In genomic region chr1:204466416-204467405, GRCh38 we compare ENCODE assay signal across 12 cellular contexts. TPM values are rescaled to one million over a fixed set of nuclear protein-coding genes. Genes with fewer than 3 reads are reported as not detected.
DNase-seq lines count a peak whose midpoint lies in the region; ATAC-seq, FAIRE-seq and TF ChIP-seq lines count a peak whose summit lies in the region.
"Had no signal": no experiment of that assay in that cellular context is flagged by ENCODE, and none has a peak within 500 bp of the region (broad histone marks: within the 10 kb centered on the region; RNA-seq: fewer than 3 reads in every experiment).

No MANE protein-coding gene starts in this region.

- no peaks in the 10 kb centered on the region for H3K9me2 ChIP-seq in DOHH2 (replicated peaks; ENCODE audit: control insufficient read depth, low read length)
- H3K9me2 ChIP-seq in OCI-LY1 (ENCODE audit: low read depth, low read length): no peaks in the 10 kb centered on the region

- H3K9ac ChIP-seq in OCI-LY1 (ENCODE audit: low read length) (peak overlapping the region; percentile 39; the same call in 1 of the 2 replicates), parathyroid adenoma (no peak overlapping the region)

- no peaks in the 10 kb centered on the region for H3K9me3 Mint-ChIP-seq in natural killer cell

- H4K20me1 ChIP-seq in DOHH2 (ENCODE audit: control insufficient read depth, insufficient read depth, low read depth, low read length) (peaks cover 4% of the 10 kb centered on the region; the same call in 1 of the 2 replicates), OCI-LY1 (ENCODE audit: insufficient read depth, low read length) (no peaks in the 10 kb centered on the region)

- intact Hi-C loops in natural killer cell (cut with micrococcal nuclease): no loop called here

- TF ChIP-seq CTCF in DOHH2 (IDR thresholded peaks at IDR 0.05; ENCODE audit: low read depth, low read length, poor library complexity, severe bottlenecking): no peak
- no peak for TF ChIP-seq CTCF in OCI-LY1 (IDR thresholded peaks at IDR 0.05; ENCODE audit: low read length)
- TF ChIP-seq CTCF in gastroesophageal sphincter (IDR thresholded peaks at IDR 0.05): no peak
- TF ChIP-seq CTCF in parathyroid adenoma (IDR thresholded peaks at IDR 0.05): no peak
- no peak for TF ChIP-seq CTCF in natural killer cell (IDR thresholded peaks at IDR 0.05)
- TF ChIP-seq CTCF in D721Med (IDR thresholded peaks at IDR 0.05; ENCODE audit: insufficient read depth, missing control alignments): no peak

- H3K36me3 ChIP-seq in DOHH2 (ENCODE audit: control insufficient read depth, low read length) (peaks cover 2% of the 10 kb centered on the region; the same call in 1 of the 2 replicates), OCI-LY1 (ENCODE audit: insufficient read depth, low read length) (peaks cover 76% of the 10 kb centered on the region), gastroesophageal sphincter (peaks cover 0 to 45% of the 10 kb centered on the region in 2 donors), parathyroid adenoma (ENCODE audit: control insufficient read depth, insufficient read depth, low read length) (no peaks in the 10 kb centered on the region)
- H3K36me3 ChIP-seq: neutrophil had no signal

- H3K27ac ChIP-seq in DOHH2 (ENCODE audit: low read depth, low read length) (no peak overlapping the region), OCI-LY1 (ENCODE audit: low read depth, low read length, poor library complexity, severe bottlenecking) (peak overlapping the region; percentile 80), gastroesophageal sphincter (peak overlapping the region in 3 of 4 donors; percentile 55 to 78 (median 64)), parathyroid adenoma (peak overlapping the region; percentile 36)
- H3K27ac ChIP-seq: neutrophil, SK-N-MC had no signal

- H3K4me3 Mint-ChIP-seq in natural killer cell: no peak overlapping the region

- H3F3A ChIP-seq in DOHH2 (ENCODE audit: control insufficient read depth, insufficient read depth): no peaks in the 10 kb centered on the region
- no peaks in the 10 kb centered on the region for H3F3A ChIP-seq in OCI-LY1 (ENCODE audit: insufficient read depth, low read length)

- H3K79me2 ChIP-seq in DOHH2 (ENCODE audit: control insufficient read depth, low read length) (no peaks in the 10 kb centered on the region), OCI-LY1 (ENCODE audit: insufficient read depth, low read length) (no peaks in the 10 kb centered on the region), parathyroid adenoma (no peaks in the 10 kb centered on the region)

- H3K36me3 Mint-ChIP-seq in natural killer cell: no peaks in the 10 kb centered on the region

- no peak for TF ChIP-seq POLR2A in gastroesophageal sphincter (IDR thresholded peaks at IDR 0.05)

- ATAC-seq in gastroesophageal sphincter: peak; percentile 17
- no peak for ATAC-seq in natural killer cell

- H3K4me2 ChIP-seq in DOHH2 (ENCODE audit: low read length): peak overlapping the region; percentile 39
- H3K4me2 ChIP-seq in OCI-LY1 (ENCODE audit: low read length): peak overlapping the region; percentile 41; the same call in 1 of the 2 replicates
- H3K4me2 ChIP-seq in parathyroid adenoma (ENCODE audit: low read length): no peak overlapping the region

- no peak overlapping the region for H3K4me3 ChIP-seq in DOHH2 (ENCODE audit: low read length)
- H3K4me3 ChIP-seq in OCI-LY1 (ENCODE audit: low read depth, low read length, poor library complexity, severe bottlenecking): no peak overlapping the region
- H3K4me3 ChIP-seq in gastroesophageal sphincter: no peak overlapping the region
- no peak overlapping the region for H3K4me3 ChIP-seq in parathyroid adenoma (ENCODE audit: low read depth, low read length)
- H3K4me3 ChIP-seq: SK-N-MC had no signal

- peaks cover 50% of the 10 kb centered on the region for H3K4me1 ChIP-seq in DOHH2 (ENCODE audit: control insufficient read depth, low read length)
- peaks cover 38% of the 10 kb centered on the region for H3K4me1 ChIP-seq in OCI-LY1 (ENCODE audit: insufficient read depth, low read length, severe bottlenecking)
- peaks cover 0 to 74% (median 34%) of the 10 kb centered on the region in 3 donors for H3K4me1 ChIP-seq in gastroesophageal sphincter
- no peaks in the 10 kb centered on the region for H3K4me1 ChIP-seq in parathyroid adenoma

- WGBS in gastroesophageal sphincter (ENCODE audit: low coverage in 1 of 2), 2 donors: 20 to 56% methylated on average over 1 to 3 of the region's 17 CpGs

- TF ChIP-seq EP300 in gastroesophageal sphincter (IDR thresholded peaks at IDR 0.05): no peak

- H3K4me1 Mint-ChIP-seq in natural killer cell: peaks cover 7 to 8% of the 10 kb centered on the region in 2 donors

- no peak for DNase-seq in natural killer cell
- no peak for DNase-seq in MV-4-11 (lab: John Stamatoyannopoulos, UW)
- DNase-seq in D721Med (ENCODE audit: insufficient read length, low spot score): no peak
- DNase-seq in central memory CD4-positive, alpha-beta T cell: no peak
- DNase-seq: activated effector memory CD4-positive, alpha-beta T cell treated with Interleukin-2 at 50 U/mL for 16 hours; Calu3 had no signal

- H3K27me3 ChIP-seq in DOHH2 (ENCODE audit: control insufficient read depth, low read length) (peaks cover 2% of the 10 kb centered on the region; the same call in 1 of the 2 replicates), OCI-LY1 (ENCODE audit: insufficient read depth, low read length) (no peaks in the 10 kb centered on the region), gastroesophageal sphincter (no peaks in the 10 kb centered on the region), parathyroid adenoma (ENCODE audit: control insufficient read depth, insufficient read depth, low read length) (no peaks in the 10 kb centered on the region)
- H3K27me3 ChIP-seq: neutrophil had no signal

- H3K27me3 Mint-ChIP-seq in natural killer cell (ENCODE audit: low read depth in 2 of 2): no peaks in the 10 kb centered on the region

- H2AFZ ChIP-seq in OCI-LY1 (ENCODE audit: low read length) (no peak overlapping the region), parathyroid adenoma (no peak overlapping the region)

- H3K9me3 ChIP-seq in DOHH2 (ENCODE audit: control insufficient read depth, insufficient read depth, low read length): no peaks in the 10 kb centered on the region
- no peaks in the 10 kb centered on the region for H3K9me3 ChIP-seq in OCI-LY1 (ENCODE audit: low read length)
- H3K9me3 ChIP-seq in gastroesophageal sphincter: no peaks in the 10 kb centered on the region
- no peaks in the 10 kb centered on the region for H3K9me3 ChIP-seq in parathyroid adenoma (ENCODE audit: control insufficient read depth, low read length)
- H3K9me3 ChIP-seq: neutrophil had no signal

- FAIRE-seq in D721Med (lab: Jason Lieb, UNC): no peak

- H3K27ac Mint-ChIP-seq in natural killer cell: no peak overlapping the region

RNA-seq across cellular contexts. Expression of gene PIK3C2B, which starts 27.9 kb away (rescaled TPM):
- total RNA-seq in gastroesophageal sphincter (10 to 100 TPM in 3 of 4 donors, 1 to 10 TPM in 1; 7.9 to 18.2 (median 16.1) TPM), natural killer cell (10 to 100 TPM; 18.1 to 34.8 (median 29.5) TPM)

RNA-seq across cellular contexts. Expression of gene MDM4, which starts 49.5 kb away (rescaled TPM):
- total RNA-seq in gastroesophageal sphincter (10 to 100 TPM; 24.3 to 74.1 (median 37.9) TPM), natural killer cell (100 to 1,000 TPM; 295 to 324 (median 296) TPM)

RNA-seq across cellular contexts. Expression of gene PPP1R15B, which starts 55.1 kb away (rescaled TPM):
- total RNA-seq in gastroesophageal sphincter: 10 to 100 TPM; 44.4 to 53.2 (median 50.9) TPM
- total RNA-seq in natural killer cell: 100 to 1,000 TPM; 174 to 236 (median 222) TPM
